In the genomic region with DNA sequence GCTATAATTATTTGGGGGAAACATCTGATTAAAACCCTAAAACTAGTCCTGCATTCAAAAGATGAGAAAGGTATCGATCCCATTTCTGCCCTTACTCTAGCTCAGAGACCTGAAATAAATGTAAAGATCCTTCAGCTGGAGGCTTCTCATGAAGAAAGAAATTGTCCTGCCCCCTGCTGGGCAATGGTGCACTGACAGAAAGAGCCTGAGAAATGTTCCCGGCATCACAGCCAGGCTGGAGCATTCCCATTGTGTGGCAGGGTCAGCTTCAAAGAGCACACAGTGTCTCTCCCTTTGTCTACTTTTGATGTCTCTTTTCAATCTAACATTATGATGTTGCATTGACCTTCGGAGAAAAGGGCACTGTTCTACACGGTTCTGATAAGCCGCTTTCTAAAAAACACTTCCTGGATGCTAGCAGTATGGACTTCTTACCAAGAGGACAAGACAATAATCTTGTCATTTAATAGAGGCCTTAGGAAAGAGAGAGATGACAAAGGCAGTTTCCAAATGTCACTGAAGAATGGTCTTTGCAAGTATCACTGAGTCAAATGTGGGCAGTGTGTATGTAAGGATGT, we compare ENCODE assay signal across 8 cellular contexts.
DNase-seq lines count a peak whose midpoint lies in the region; ATAC-seq, FAIRE-seq and TF ChIP-seq lines count a peak whose summit lies in the region.

No MANE protein-coding gene starts in this region.

- peak; percentile 66 for TF ChIP-seq CTCF in KMS-11 (conservative IDR thresholded peaks at IDR 0.05; ENCODE audit: low read depth, low read length)
- TF ChIP-seq CTCF in brain (conservative IDR thresholded peaks at IDR 0.05): peak; percentile 54 to 71
- TF ChIP-seq CTCF in kidney (IDR thresholded peaks at IDR 0.05; ENCODE audit: borderline replicate concordance, extremely low read depth, insufficient read depth): peak; percentile 60
- peak in 5 of 6 experiments; percentile 41 to 51 (median 48) for TF ChIP-seq CTCF in upper lobe of left lung (IDR thresholded peaks at IDR 0.05)
- TF ChIP-seq CTCF in suprapubic skin (IDR thresholded peaks at IDR 0.05): peak in 1 of 2 donors; percentile 44

- H2AFZ ChIP-seq in KMS-11 (ENCODE audit: low read depth): no peak overlapping the region

- no peak for FAIRE-seq in kidney (lab: Jason Lieb, UNC)

- peak in 1 of 2 donors; percentile 28 for ATAC-seq in upper lobe of left lung (ENCODE audit: low FRiP score in 2 of 2)

- H3K27me3 ChIP-seq in KMS-11 (ENCODE audit: insufficient read depth, low read depth) (no peaks in the 10 kb centered on the region), upper lobe of left lung (no peaks in the 10 kb centered on the region), suprapubic skin (no peaks in the 10 kb centered on the region)

- H3K36me3 ChIP-seq in KMS-11 (ENCODE audit: insufficient read depth) (no peaks in the 10 kb centered on the region), kidney (ENCODE audit: control insufficient read depth in 1 of 2, insufficient read depth in 2 of 2, low read length in 2 of 2) (no peaks in the 10 kb centered on the region), upper lobe of left lung (no peaks in the 10 kb centered on the region), suprapubic skin (no peaks in the 10 kb centered on the region)

- H4K20me1 ChIP-seq in KMS-11 (ENCODE audit: insufficient read depth): no peaks in the 10 kb centered on the region

- H3K27ac Mint-ChIP-seq in brain: peak overlapping the region in 1 of 5 experiments; percentile 86

- no peak overlapping the region for H3K4me3 ChIP-seq in KMS-11 (IDR thresholded peaks at IDR 0.05; ENCODE audit: insufficient read depth, low read depth, low read length)
- no peak overlapping the region for H3K4me3 ChIP-seq in kidney (ENCODE audit: low read length in 2 of 2)
- H3K4me3 ChIP-seq in upper lobe of left lung: no peak overlapping the region
- no peak overlapping the region for H3K4me3 ChIP-seq in suprapubic skin

- H3K4me3 Mint-ChIP-seq in brain: no peak overlapping the region

- peak; percentile 17 to 26 for DNase-seq in activated T-cell treated with anti-CD3 and anti-CD28 coated beads, Interleukin-2, amount 50 U/mL, for 48 hours
- no peak for DNase-seq in activated T-cell treated with anti-CD3 and anti-CD28 coated beads, Interleukin-2, amount 50 U/mL, for 1 hour
- DNase-seq in kidney (no peak), upper lobe of left lung (peak in 1 of 2 donors; percentile 23), suprapubic skin (ENCODE audit: low spot score in 2 of 2) (no peak), cerebellar nuclear complex (lab: John Stamatoyannopoulos, UW) (no peak)

- WGBS in upper lobe of left lung, 2 donors: 59 to 60% methylated on average over 5 of the region's 5 CpGs
- 76% methylated on average over 5 of the region's 5 CpGs for WGBS in suprapubic skin

- H3K27me3 Mint-ChIP-seq in brain: no peaks in the 10 kb centered on the region

- no peaks in the 10 kb centered on the region for H3K79me2 ChIP-seq in KMS-11 (ENCODE audit: insufficient read depth, low read depth)

- H3K9ac ChIP-seq in KMS-11 (no peak overlapping the region), kidney (ENCODE audit: low read length in 2 of 2) (no peak overlapping the region)

- no peaks in the 10 kb centered on the region for H3K36me3 Mint-ChIP-seq in brain

- no peaks in the 10 kb centered on the region for H3K9me3 ChIP-seq in kidney (ENCODE audit: control insufficient read depth in 1 of 2, low read length in 2 of 2)
- no peaks in the 10 kb centered on the region for H3K9me3 ChIP-seq in upper lobe of left lung
- H3K9me3 ChIP-seq in suprapubic skin: no peaks in the 10 kb centered on the region

- intact Hi-C loops in kidney (cut with DNase I): no loop called here

- peaks cover 19% of the 10 kb centered on the region for H3K4me1 Mint-ChIP-seq in brain

- TF ChIP-seq POLR2A in upper lobe of left lung (IDR thresholded peaks at IDR 0.05): no peak
- TF ChIP-seq POLR2A in suprapubic skin (IDR thresholded peaks at IDR 0.05): no peak

- TF ChIP-seq EP300 in upper lobe of left lung (IDR thresholded peaks at IDR 0.05) (no peak), suprapubic skin (IDR thresholded peaks at IDR 0.05) (no peak)

- no peak overlapping the region for H3K4me2 ChIP-seq in KMS-11

- peaks cover 0 to 3% (median 0%) of the 10 kb centered on the region in 5 experiments for H3K9me3 Mint-ChIP-seq in brain

- H3K27ac ChIP-seq in KMS-11 (no peak overlapping the region), kidney (ENCODE audit: low read depth in 2 of 2, low read length in 2 of 2) (no peak overlapping the region), upper lobe of left lung (no peak overlapping the region), suprapubic skin (no peak overlapping the region)

- H3K4me1 ChIP-seq in KMS-11 (ENCODE audit: low read depth, poor library complexity, severe bottlenecking) (no peaks in the 10 kb centered on the region), kidney (ENCODE audit: control insufficient read depth in 1 of 2, insufficient read depth in 1 of 2, low read depth in 1 of 2, low read length in 2 of 2) (no peaks in the 10 kb centered on the region), upper lobe of left lung (no peaks in the 10 kb centered on the region), suprapubic skin (no peaks in the 10 kb centered on the region)

Comparison
In these comparisons a context has a peak if more than half of its experiments do, and no peak if none do; other contexts are left out.
1. DNase-seq: peak in activated T-cell treated with anti-CD3 and anti-CD28 coated beads, Interleukin-2, amount 50 U/mL, for 48 hours (2 of 2); none in activated T-cell treated with anti-CD3 and anti-CD28 coated beads, Interleukin-2, amount 50 U/mL, for 1 hour (single experiment), kidney (single experiment), suprapubic skin (0 of 2) and cerebellar nuclear complex (0 of 2).